ENCODE assay signal across 9 cellular contexts in the genomic region with DNA sequence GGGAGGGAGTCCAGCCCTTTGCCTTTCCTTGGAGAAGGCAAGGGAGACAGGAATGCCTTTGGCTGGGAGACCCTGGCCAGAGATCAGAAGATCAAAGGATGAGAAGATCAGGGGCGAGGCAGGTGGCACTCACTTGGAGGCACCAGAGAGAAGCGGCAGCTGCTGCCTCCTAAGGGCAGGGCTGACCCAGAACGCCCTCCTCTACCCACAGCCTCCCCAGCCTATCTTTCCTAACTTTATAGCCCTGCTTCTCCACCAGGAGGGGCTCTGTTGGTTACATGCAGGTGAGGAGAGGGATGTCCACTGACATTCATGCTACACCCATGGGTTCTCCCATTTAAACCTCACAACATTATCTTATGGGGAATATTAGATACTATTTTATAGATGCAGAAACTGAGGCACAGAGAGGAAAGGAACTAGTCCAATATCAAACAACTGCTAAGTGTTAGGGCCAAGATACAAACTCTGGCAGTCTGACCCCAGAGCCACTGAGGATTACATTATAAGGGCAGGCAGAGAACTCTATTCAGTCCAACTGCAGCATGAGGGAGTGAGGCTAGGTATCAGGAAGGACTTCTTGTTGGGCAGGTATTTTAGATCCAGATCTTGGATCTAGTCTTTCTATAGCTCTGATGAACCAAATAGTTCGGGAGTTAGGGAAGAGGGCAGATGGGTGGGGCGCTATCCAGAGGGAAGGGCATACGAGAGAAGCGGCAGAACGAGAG. TPM values are rescaled to one million over a fixed set of nuclear protein-coding genes. Genes with fewer than 3 reads are reported as not detected.
DNase-seq lines count a peak whose midpoint lies in the region; ATAC-seq, FAIRE-seq and TF ChIP-seq lines count a peak whose summit lies in the region.
"Had no signal": no experiment of that assay in that cellular context is flagged by ENCODE, and none has a peak within 500 bp of the region (broad histone marks: within the 10 kb centered on the region; RNA-seq: fewer than 3 reads in every experiment).

No MANE protein-coding gene starts in this region.

- no peak overlapping the region for H3K9ac ChIP-seq in MM.1S (ENCODE audit: low read length)

- no peak overlapping the region for H2AFZ ChIP-seq in MM.1S (ENCODE audit: low read length)

- CTCF ChIA-PET in MCF 10A (lab: Yijun Ruan, JAX) = interaction anchor here (0.6 to 3.4 kb wide), 12 partner anchors 15 to 506 kb away, joined by 3 to 17 read pairs (median 3); partner anchors contain the start of gene LGR6
- CTCF ChIA-PET in naive thymus-derived CD4-positive, alpha-beta T cell (lab: Charles Lee) = interaction anchor here (0.7 kb wide), 1 partner anchor 1949 kb away, joined by 3 read pairs; no protein-coding TSS in a partner anchor

- DNase-seq in D721Med (ENCODE audit: insufficient read length, low spot score) (no peak), MM.1S (no peak), MCF 10A (ENCODE audit: unreplicated experiment) (peak; percentile 59), CD1c-positive myeloid dendritic cell (ENCODE audit: extremely low spot score) (no peak), NCI-H1694 (lab: John Stamatoyannopoulos, UW) (no peak), GM19239 (ENCODE audit: insufficient read length, low spot score) (no peak)
- DNase-seq in naive thymus-derived CD4-positive, alpha-beta T cell = no peak
- no peak for DNase-seq in effector CD8-positive, alpha-beta T cell (lab: John Stamatoyannopoulos, UW)

- POLR2A ChIA-PET in MCF 10A (lab: Yijun Ruan, JAX) = interaction anchor here (1.0 to 1.7 kb wide), 3 partner anchors 16 to 95 kb away, joined by 3 to 5 read pairs (median 3); no protein-coding TSS in a partner anchor
- POLR2A ChIA-PET in naive thymus-derived CD4-positive, alpha-beta T cell (lab: Charles Lee) = interaction anchor here (0.6 kb wide), 2 partner anchors 57 to 190 kb away, joined by 3 read pairs; no protein-coding TSS in a partner anchor

- ATAC-seq in naive thymus-derived CD4-positive, alpha-beta T cell = no peak

- H3K4me2 ChIP-seq in MM.1S (ENCODE audit: low read depth, low read length) = no peak overlapping the region

- H3K79me2 ChIP-seq in MM.1S (ENCODE audit: low read length) = no peaks in the 10 kb centered on the region

- H4K20me1 ChIP-seq in MM.1S (ENCODE audit: insufficient read depth, low read length) = no peaks in the 10 kb centered on the region

- BruUV-seq in MCF 10A (replicated peaks; lab: Mats Ljungman, UMichigan) = no TSS peak

- TF ChIP-seq CTCF in D721Med (IDR thresholded peaks at IDR 0.05; ENCODE audit: insufficient read depth, missing control alignments) = peak; percentile 5
- peak; percentile 24 for TF ChIP-seq CTCF in MM.1S (IDR thresholded peaks at IDR 0.05; ENCODE audit: low read length)
- peak; percentile 34 for TF ChIP-seq CTCF in MCF 10A (IDR thresholded peaks at IDR 0.05; ENCODE audit: unreplicated experiment)

- H3K27me3 Mint-ChIP-seq in MCF 10A (ENCODE audit: insufficient read depth, unreplicated experiment) = peaks cover 67% of the 10 kb centered on the region
- peaks cover 39 to 60% (median 55%) of the 10 kb centered on the region in 5 donors for H3K27me3 Mint-ChIP-seq in naive thymus-derived CD4-positive, alpha-beta T cell

- peaks cover 16% of the 10 kb centered on the region for H3K4me1 Mint-ChIP-seq in MCF 10A (ENCODE audit: insufficient read depth, unreplicated experiment)
- H3K4me1 Mint-ChIP-seq in naive thymus-derived CD4-positive, alpha-beta T cell = peaks cover 0 to 15% (median 9%) of the 10 kb centered on the region in 7 donors

- H3K36me3 Mint-ChIP-seq in MCF 10A (ENCODE audit: insufficient read depth, unreplicated experiment) = no peaks in the 10 kb centered on the region
- no peaks in the 10 kb centered on the region for H3K36me3 Mint-ChIP-seq in naive thymus-derived CD4-positive, alpha-beta T cell

- H3F3A ChIP-seq in MM.1S (ENCODE audit: insufficient read depth, low read length) = no peaks in the 10 kb centered on the region

- H3K9me3 ChIP-seq in MM.1S (replicated peaks; ENCODE audit: insufficient read depth, low read length) = no peaks in the 10 kb centered on the region
- H3K9me3 ChIP-seq in naive thymus-derived CD4-positive, alpha-beta T cell (ENCODE audit: control insufficient read depth in 2 of 3, low read length in 3 of 3) = no peaks in the 10 kb centered on the region
- H3K9me3 ChIP-seq: SJSA1 had no signal

- no peaks in the 10 kb centered on the region for H3K36me3 ChIP-seq in MM.1S (replicated peaks; ENCODE audit: insufficient read depth, low read length)
- H3K36me3 ChIP-seq in naive thymus-derived CD4-positive, alpha-beta T cell (ENCODE audit: control insufficient read depth in 2 of 3, insufficient read depth in 3 of 3, low read length in 3 of 3) = no peaks in the 10 kb centered on the region
- H3K36me3 ChIP-seq: SJSA1 had no signal

- intact Hi-C loops in MCF 10A (cut with micrococcal nuclease) = no loop called here
- intact Hi-C loops in naive thymus-derived CD4-positive, alpha-beta T cell (cut with micrococcal nuclease) = no loop called here

- FAIRE-seq in D721Med (lab: Jason Lieb, UNC) = no peak
- no peak for FAIRE-seq in GM19239 (lab: Jason Lieb, UNC)

- no peaks in the 10 kb centered on the region for H3K9me2 ChIP-seq in MM.1S (replicated peaks; ENCODE audit: insufficient read depth, low read length)

- H3K4me3 Mint-ChIP-seq in MCF 10A (ENCODE audit: unreplicated experiment) = peak overlapping the region; percentile 58
- H3K4me3 Mint-ChIP-seq in naive thymus-derived CD4-positive, alpha-beta T cell = peak overlapping the region in 8 of 10 donors; percentile 10 to 72 (median 49)

- H3K4me1 ChIP-seq in MM.1S (ENCODE audit: low read length) = no peaks in the 10 kb centered on the region
- H3K4me1 ChIP-seq in naive thymus-derived CD4-positive, alpha-beta T cell (ENCODE audit: control insufficient read depth in 2 of 2, insufficient read depth in 2 of 2, low read length in 2 of 2) = no peaks in the 10 kb centered on the region

- H3K27ac Mint-ChIP-seq in MCF 10A (ENCODE audit: low read depth, unreplicated experiment) = peak overlapping the region; percentile 3
- no peak overlapping the region for H3K27ac Mint-ChIP-seq in naive thymus-derived CD4-positive, alpha-beta T cell

- H3K27ac ChIP-seq in MM.1S (ENCODE audit: low read length) = no peak overlapping the region
- H3K27ac ChIP-seq in naive thymus-derived CD4-positive, alpha-beta T cell (ENCODE audit: low read depth, low read length) = no peak overlapping the region
- H3K27ac ChIP-seq: SJSA1 had no signal

- H3K4me3 ChIP-seq in MM.1S (ENCODE audit: low read length) = no peak overlapping the region
- H3K4me3 ChIP-seq in naive thymus-derived CD4-positive, alpha-beta T cell (ENCODE audit: low read length) = no peak overlapping the region
- H3K4me3 ChIP-seq: SJSA1 had no signal

- H3K9me3 Mint-ChIP-seq in MCF 10A (ENCODE audit: unreplicated experiment) = no peaks in the 10 kb centered on the region
- H3K9me3 Mint-ChIP-seq in naive thymus-derived CD4-positive, alpha-beta T cell = no peaks in the 10 kb centered on the region

- H3K27me3 ChIP-seq in MM.1S (replicated peaks; ENCODE audit: insufficient read depth, low read length) = peaks cover 93% of the 10 kb centered on the region
- H3K27me3 ChIP-seq in naive thymus-derived CD4-positive, alpha-beta T cell (ENCODE audit: control insufficient read depth in 2 of 2, insufficient read depth in 2 of 2, low read length in 2 of 2) = peaks cover 4 to 6% of the 10 kb centered on the region in 2 donors

RNA-seq across cellular contexts. Expression of gene LGR6, which starts 19.9 kb away (rescaled TPM):
- 0.32 and 0.56 TPM in 2 replicates for total RNA-seq in MCF 10A (2022)
- total RNA-seq in naive thymus-derived CD4-positive, alpha-beta T cell = 1 to 10 TPM in 1 of 5 experiments, under 1 TPM in 3, not detected in 1; 0.16 to 5.8 (median 0.67) TPM
- polyA plus RNA-seq in naive thymus-derived CD4-positive, alpha-beta T cell = under 1 TPM; 0.22 to 0.29 TPM
- total RNA-seq: SJSA1 had no signal

RNA-seq across cellular contexts. Expression of gene PTPN7, which starts 53.1 kb away (rescaled TPM):
- not detected in 2 replicates for total RNA-seq in MCF 10A (2022)
- 100 to 1,000 TPM in 2 of 5 experiments, 10 to 100 TPM in 3; 43.2 to 258 (median 97.0) TPM for total RNA-seq in naive thymus-derived CD4-positive, alpha-beta T cell
- 10 to 100 TPM; 40.4 to 78.6 TPM for polyA plus RNA-seq in naive thymus-derived CD4-positive, alpha-beta T cell
- total RNA-seq: SJSA1 had no signal

Comparison
In these comparisons a context has a peak if more than half of its experiments do, and no peak if none do; other contexts are left out.
1. RNA of gene PTPN7, which starts 53.1 kb away (total RNA-seq): 43.2 to 258 TPM in naive thymus-derived CD4-positive, alpha-beta T cell; not detected in MCF 10A; every median in the first group is over 10 times any median in the second.
2. Peak in every context shown above with its lines, with median percentiles within 50 percentile points of each other: CTCF ChIP-seq.